12 cellular contexts compared by ENCODE assay signal in the genomic region with DNA sequence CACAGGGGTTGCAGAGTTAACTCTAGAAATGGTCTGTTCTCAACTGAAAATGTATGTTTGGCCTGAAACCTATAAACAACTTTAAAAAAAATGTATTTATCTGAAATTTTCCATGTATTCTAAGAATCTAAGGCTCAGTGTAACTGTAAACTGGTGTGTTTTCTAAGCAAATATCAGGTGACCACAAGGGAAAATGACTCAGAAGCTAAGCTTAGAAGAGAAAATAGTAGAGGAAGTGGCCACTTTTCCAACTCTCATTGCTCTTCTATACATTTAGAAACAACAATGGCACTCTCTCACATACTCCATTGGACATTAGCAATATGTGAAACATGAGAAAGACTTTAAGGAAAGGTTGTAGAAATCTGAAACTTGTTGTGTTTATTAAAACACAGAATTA. TPM values are rescaled to one million over a fixed set of nuclear protein-coding genes. Genes with fewer than 3 reads are reported as not detected.
A peak's percentile ranks its signal among the peaks of the same experiment; 100 is the strongest.
DNase-seq lines count a peak whose midpoint lies in the region; ATAC-seq and TF ChIP-seq lines count a peak whose summit lies in the region.
"Had no signal": no experiment of that assay in that cellular context is flagged by ENCODE, and none has a peak within 500 bp of the region (broad histone marks: within the 10 kb centered on the region; RNA-seq: fewer than 3 reads in every experiment).

No MANE protein-coding gene starts in this region.

- no peak overlapping the region for H3K4me3 Mint-ChIP-seq in activated naive CD8-positive, alpha-beta T cell treated with anti-CD3 and anti-CD28 coated beads, Interleukin-2, amount 10 ng/mL, durations not matched to agents 7 days and 5 days
- H3K4me3 Mint-ChIP-seq in activated naive CD8-positive, alpha-beta T cell treated with anti-CD3 and anti-CD28 coated beads for 36 hours: no peak overlapping the region
- H3K4me3 Mint-ChIP-seq in stimulated activated naive B cell treated with anti-CD40 and anti-IgM and Interleukin-4, amounts not matched to agents 10 μg/mL and 1 μg/mL and 100 μg/mL, for 72 hours: no peak overlapping the region
- H3K4me3 Mint-ChIP-seq in activated CD4-positive, alpha-beta T cell treated with anti-CD3 and anti-CD28 coated beads for 36 hours: no peak overlapping the region
- H3K4me3 Mint-ChIP-seq: naive thymus-derived CD4-positive, alpha-beta T cell; T-helper 1 cell treated with Interleukin-12 subunit alpha and Interleukin-12 subunit beta and Interleukin-4 antibody, amounts not matched to agents 30 μg/mL and 1 μg/mL, for 36 hours had no signal

- H3K4me3 ChIP-seq in epithelial cell of esophagus (ENCODE audit: low read length): no peak overlapping the region
- H3K4me3 ChIP-seq in lower lobe of right lung: no peak overlapping the region
- H3K4me3 ChIP-seq: upper lobe of left lung had no signal

- H3K27me3 ChIP-seq in lower lobe of right lung (ENCODE audit: low read depth): no peaks in the 10 kb centered on the region
- H3K27me3 ChIP-seq: upper lobe of left lung had no signal

- H3K9me3 ChIP-seq in lower lobe of right lung: no peaks in the 10 kb centered on the region
- H3K9me3 ChIP-seq: upper lobe of left lung had no signal

- intact Hi-C loops in lower lobe of right lung (cut with DNase I): no loop called here
- intact Hi-C loops in activated CD4-positive, alpha-beta T cell treated with anti-CD3 and anti-CD28 coated beads for 36 hours (cut with DNase I, micrococcal nuclease): no loop called here

- no peaks in the 10 kb centered on the region for H3K36me3 ChIP-seq in lower lobe of right lung
- H3K36me3 ChIP-seq: upper lobe of left lung had no signal

- peaks cover 5% of the 10 kb centered on the region for H3K36me3 Mint-ChIP-seq in activated naive CD8-positive, alpha-beta T cell treated with anti-CD3 and anti-CD28 coated beads, Interleukin-2, amount 10 ng/mL, durations not matched to agents 7 days and 5 days
- no peaks in the 10 kb centered on the region for H3K36me3 Mint-ChIP-seq in activated naive CD8-positive, alpha-beta T cell treated with anti-CD3 and anti-CD28 coated beads for 36 hours
- no peaks in the 10 kb centered on the region for H3K36me3 Mint-ChIP-seq in stimulated activated naive B cell treated with anti-CD40 and anti-IgM and Interleukin-4, amounts not matched to agents 10 μg/mL and 1 μg/mL and 100 μg/mL, for 72 hours
- H3K36me3 Mint-ChIP-seq in activated CD4-positive, alpha-beta T cell treated with anti-CD3 and anti-CD28 coated beads for 36 hours (ENCODE audit: low read depth): no peaks in the 10 kb centered on the region

- peak; percentile 71 for ATAC-seq in activated naive CD8-positive, alpha-beta T cell treated with anti-CD3 and anti-CD28 coated beads, Interleukin-2, amount 10 ng/mL, durations not matched to agents 7 days and 5 days (ENCODE audit: low read depth)
- peak; percentile 55 to 67 for ATAC-seq in stimulated activated naive B cell treated with anti-CD40 and anti-IgM and Interleukin-4, amounts not matched to agents 10 μg/mL and 1 μg/mL and 100 μg/mL, for 72 hours (replicated peaks)
- no peak for ATAC-seq in lower lobe of right lung
- no peak for ATAC-seq in activated CD4-positive, alpha-beta T cell treated with anti-CD3 and anti-CD28 coated beads for 36 hours
- ATAC-seq: naive thymus-derived CD4-positive, alpha-beta T cell had no signal

- no peak overlapping the region for H3K27ac ChIP-seq in lower lobe of right lung
- H3K27ac ChIP-seq: upper lobe of left lung had no signal

- H3K4me1 Mint-ChIP-seq in activated naive CD8-positive, alpha-beta T cell treated with anti-CD3 and anti-CD28 coated beads, Interleukin-2, amount 10 ng/mL, durations not matched to agents 7 days and 5 days: peaks cover 24% of the 10 kb centered on the region
- peaks cover 10% of the 10 kb centered on the region for H3K4me1 Mint-ChIP-seq in activated naive CD8-positive, alpha-beta T cell treated with anti-CD3 and anti-CD28 coated beads for 36 hours
- H3K4me1 Mint-ChIP-seq in stimulated activated naive B cell treated with anti-CD40 and anti-IgM and Interleukin-4, amounts not matched to agents 10 μg/mL and 1 μg/mL and 100 μg/mL, for 72 hours: peaks cover 8 to 24% of the 10 kb centered on the region in 2 donors
- peaks cover 12% of the 10 kb centered on the region for H3K4me1 Mint-ChIP-seq in activated CD4-positive, alpha-beta T cell treated with anti-CD3 and anti-CD28 coated beads for 36 hours

- POLR2A ChIA-PET in activated naive CD8-positive, alpha-beta T cell treated with anti-CD3 and anti-CD28 coated beads, Interleukin-2, amount 10 ng/mL, durations not matched to agents 7 days and 5 days (lab: Charles Lee): no interaction called here
- POLR2A ChIA-PET in activated CD4-positive, alpha-beta T cell treated with anti-CD3 and anti-CD28 coated beads for 36 hours (lab: Charles Lee): no interaction called here

- H3K27ac Mint-ChIP-seq in activated naive CD8-positive, alpha-beta T cell treated with anti-CD3 and anti-CD28 coated beads, Interleukin-2, amount 10 ng/mL, durations not matched to agents 7 days and 5 days: no peak overlapping the region
- no peak overlapping the region for H3K27ac Mint-ChIP-seq in activated naive CD8-positive, alpha-beta T cell treated with anti-CD3 and anti-CD28 coated beads for 36 hours
- no peak overlapping the region for H3K27ac Mint-ChIP-seq in stimulated activated naive B cell treated with anti-CD40 and anti-IgM and Interleukin-4, amounts not matched to agents 10 μg/mL and 1 μg/mL and 100 μg/mL, for 72 hours
- H3K27ac Mint-ChIP-seq in activated CD4-positive, alpha-beta T cell treated with anti-CD3 and anti-CD28 coated beads for 36 hours: no peak overlapping the region
- H3K27ac Mint-ChIP-seq: naive thymus-derived CD4-positive, alpha-beta T cell; T-helper 1 cell treated with Interleukin-12 subunit alpha and Interleukin-12 subunit beta and Interleukin-4 antibody, amounts not matched to agents 30 μg/mL and 1 μg/mL, for 36 hours had no signal

- TF ChIP-seq CTCF in epithelial cell of esophagus (IDR thresholded peaks at IDR 0.05; ENCODE audit: insufficient read depth, low read depth, low read length, missing control alignments) (no peak), lower lobe of right lung (IDR thresholded peaks at IDR 0.05) (no peak)

- DNase-seq in activated naive CD8-positive, alpha-beta T cell treated with anti-CD3 and anti-CD28 coated beads, Interleukin-2, amount 10 ng/mL, durations not matched to agents 7 days and 5 days: no peak
- DNase-seq in activated naive CD8-positive, alpha-beta T cell treated with anti-CD3 and anti-CD28 coated beads for 36 hours: no peak
- DNase-seq in OCI-M1 (lab: John Stamatoyannopoulos, UW) (peak; percentile 49), epithelial cell of esophagus (ENCODE audit: low read depth) (peak; percentile 57), lower lobe of right lung (no peak)
- DNase-seq in stimulated activated naive B cell treated with anti-CD40 and anti-IgM and Interleukin-4, amounts not matched to agents 10 μg/mL and 1 μg/mL and 100 μg/mL, for 72 hours: no peak
- DNase-seq in activated naive CD4-positive, alpha-beta T cell treated with Interleukin-2 at 50 U/mL for 16 hours: no peak
- no peak for DNase-seq in activated CD4-positive, alpha-beta T cell treated with anti-CD3 and anti-CD28 coated beads for 36 hours
- DNase-seq: naive thymus-derived CD4-positive, alpha-beta T cell; NCI-H1436; upper lobe of left lung had no signal

- H3K9me3 Mint-ChIP-seq in activated naive CD8-positive, alpha-beta T cell treated with anti-CD3 and anti-CD28 coated beads, Interleukin-2, amount 10 ng/mL, durations not matched to agents 7 days and 5 days: peaks cover 4% of the 10 kb centered on the region
- no peaks in the 10 kb centered on the region for H3K9me3 Mint-ChIP-seq in activated naive CD8-positive, alpha-beta T cell treated with anti-CD3 and anti-CD28 coated beads for 36 hours
- no peaks in the 10 kb centered on the region for H3K9me3 Mint-ChIP-seq in stimulated activated naive B cell treated with anti-CD40 and anti-IgM and Interleukin-4, amounts not matched to agents 10 μg/mL and 1 μg/mL and 100 μg/mL, for 72 hours
- no peaks in the 10 kb centered on the region for H3K9me3 Mint-ChIP-seq in activated CD4-positive, alpha-beta T cell treated with anti-CD3 and anti-CD28 coated beads for 36 hours (ENCODE audit: low read depth)
- H3K9me3 Mint-ChIP-seq: T-helper 1 cell treated with Interleukin-12 subunit alpha and Interleukin-12 subunit beta and Interleukin-4 antibody, amounts not matched to agents 30 μg/mL and 1 μg/mL, for 36 hours had no signal

- H3K4me1 ChIP-seq in lower lobe of right lung: no peaks in the 10 kb centered on the region
- H3K4me1 ChIP-seq: upper lobe of left lung had no signal

- CTCF ChIA-PET in activated CD4-positive, alpha-beta T cell treated with anti-CD3 and anti-CD28 coated beads for 36 hours (lab: Charles Lee): interaction anchor here (0.9 kb wide), 1 partner anchor 298 kb away, joined by 3 read pairs; no protein-coding TSS in a partner anchor

- peaks cover 5% of the 10 kb centered on the region for H3K27me3 Mint-ChIP-seq in activated naive CD8-positive, alpha-beta T cell treated with anti-CD3 and anti-CD28 coated beads, Interleukin-2, amount 10 ng/mL, durations not matched to agents 7 days and 5 days
- no peaks in the 10 kb centered on the region for H3K27me3 Mint-ChIP-seq in activated naive CD8-positive, alpha-beta T cell treated with anti-CD3 and anti-CD28 coated beads for 36 hours
- no peaks in the 10 kb centered on the region for H3K27me3 Mint-ChIP-seq in stimulated activated naive B cell treated with anti-CD40 and anti-IgM and Interleukin-4, amounts not matched to agents 10 μg/mL and 1 μg/mL and 100 μg/mL, for 72 hours
- peaks cover 2% of the 10 kb centered on the region for H3K27me3 Mint-ChIP-seq in activated CD4-positive, alpha-beta T cell treated with anti-CD3 and anti-CD28 coated beads for 36 hours

RNA-seq across cellular contexts. Expression of a gene that starts 7.5 kb away (rescaled TPM):
- not detected for total RNA-seq in activated naive CD8-positive, alpha-beta T cell treated with anti-CD3 and anti-CD28 coated beads, Interleukin-2, amount 10 ng/mL, durations not matched to agents 7 days and 5 days
- not detected for total RNA-seq in activated naive CD8-positive, alpha-beta T cell treated with anti-CD3 and anti-CD28 coated beads for 36 hours
- total RNA-seq in lower lobe of right lung: 0.24 TPM
- total RNA-seq in activated CD4-positive, alpha-beta T cell treated with anti-CD3 and anti-CD28 coated beads for 36 hours: not detected
- total RNA-seq: naive thymus-derived CD4-positive, alpha-beta T cell had no signal

Comparison
In these comparisons a context has a peak if more than half of its experiments do, and no peak if none do; other contexts are left out.
1. ATAC-seq: peak in activated naive CD8-positive, alpha-beta T cell treated with anti-CD3 and anti-CD28 coated beads, Interleukin-2, amount 10 ng/mL, durations not matched to agents 7 days and 5 days (single experiment) and stimulated activated naive B cell treated with anti-CD40 and anti-IgM and Interleukin-4, amounts not matched to agents 10 μg/mL and 1 μg/mL and 100 μg/mL, for 72 hours (2 of 2); none in lower lobe of right lung (0 of 2) and activated CD4-positive, alpha-beta T cell treated with anti-CD3 and anti-CD28 coated beads for 36 hours (single experiment).
2. DNase-seq: peak in OCI-M1 (single experiment) and epithelial cell of esophagus (single experiment); none in activated naive CD8-positive, alpha-beta T cell treated with anti-CD3 and anti-CD28 coated beads, Interleukin-2, amount 10 ng/mL, durations not matched to agents 7 days and 5 days (single experiment), activated naive CD8-positive, alpha-beta T cell treated with anti-CD3 and anti-CD28 coated beads for 36 hours (single experiment), stimulated activated naive B cell treated with anti-CD40 and anti-IgM and Interleukin-4, amounts not matched to agents 10 μg/mL and 1 μg/mL and 100 μg/mL, for 72 hours (single experiment), activated naive CD4-positive, alpha-beta T cell treated with Interleukin-2 at 50 U/mL for 16 hours (single experiment), lower lobe of right lung (single experiment) and activated CD4-positive, alpha-beta T cell treated with anti-CD3 and anti-CD28 coated beads for 36 hours (single experiment).